ENCODE assay signal across 9 cellular contexts in the genomic region with DNA sequence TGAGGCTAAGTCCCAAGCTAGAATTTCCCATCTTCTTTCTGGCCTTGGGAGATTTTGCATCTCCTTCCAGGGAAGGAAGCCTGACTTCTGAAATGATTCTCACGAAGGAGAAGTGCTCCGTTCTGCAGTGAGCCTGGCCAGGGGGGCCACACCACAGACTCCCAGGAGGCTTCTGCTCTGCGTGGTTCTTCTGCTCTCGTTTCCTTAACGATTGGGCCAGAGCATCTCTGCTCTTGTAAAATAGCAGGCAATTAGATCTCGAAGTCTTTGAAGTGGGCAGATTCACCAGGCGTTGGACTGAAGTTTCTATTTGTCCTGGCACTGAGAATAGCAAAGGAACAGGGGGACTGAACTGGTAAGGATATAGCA. TPM values are rescaled to one million over a fixed set of nuclear protein-coding genes. Genes with fewer than 3 reads are reported as not detected.
DNase-seq lines count a peak whose midpoint lies in the region; ATAC-seq, FAIRE-seq and TF ChIP-seq lines count a peak whose summit lies in the region.
"Had no signal": no experiment of that assay in that cellular context is flagged by ENCODE, and none has a peak within 500 bp of the region (broad histone marks: within the 10 kb centered on the region; RNA-seq: fewer than 3 reads in every experiment).

No MANE protein-coding gene starts in this region.

- no peaks in the 10 kb centered on the region for H3K36me3 Mint-ChIP-seq in activated T-cell treated with anti-CD3 and anti-CD28 coated beads, Interleukin-2, amount 50 U/mL, for 4 hours (ENCODE audit: insufficient read depth)
- no peaks in the 10 kb centered on the region for H3K36me3 Mint-ChIP-seq in astrocyte (ENCODE audit: low read depth, unreplicated experiment)

- no peaks in the 10 kb centered on the region for H3K27me3 Mint-ChIP-seq in activated T-cell treated with anti-CD3 and anti-CD28 coated beads, Interleukin-2, amount 50 U/mL, for 4 hours (ENCODE audit: low read depth)
- H3K27me3 Mint-ChIP-seq in astrocyte (ENCODE audit: low read depth, unreplicated experiment), result peaks cover 7% of the 10 kb centered on the region

- H3K36me3 ChIP-seq in astrocyte (ENCODE audit: insufficient read depth, low read length) (no peaks in the 10 kb centered on the region), skeletal muscle tissue (ENCODE audit: control insufficient read depth in 3 of 3, insufficient read depth in 3 of 3, low read length in 3 of 3) (no peaks in the 10 kb centered on the region)

- H3K27ac ChIP-seq in astrocyte (ENCODE audit: low read depth, low read length) (no peak overlapping the region), skeletal muscle tissue (ENCODE audit: low read depth, low read length) (no peak overlapping the region)
- H3K27ac ChIP-seq: VCaP had no signal

- H3K79me2 ChIP-seq in astrocyte (ENCODE audit: insufficient read depth, low read length), result no peaks in the 10 kb centered on the region

- ATAC-seq in activated T-cell treated with anti-CD3 and anti-CD28 coated beads, Interleukin-2, amount 50 U/mL, for 4 hours, result peak in 1 of 2 donors; percentile 29
- ATAC-seq in HG03159 (IDR thresholded peaks at IDR 0.05; ENCODE audit: unreplicated experiment), result peak; percentile 46

- peaks cover 10% of the 10 kb centered on the region for H3K9me3 Mint-ChIP-seq in activated T-cell treated with anti-CD3 and anti-CD28 coated beads, Interleukin-2, amount 50 U/mL, for 4 hours
- peaks cover 13% of the 10 kb centered on the region for H3K9me3 Mint-ChIP-seq in astrocyte (ENCODE audit: unreplicated experiment)

- H3K4me3 ChIP-seq in astrocyte (ENCODE audit: insufficient read depth, low read depth, low read length), result no peak overlapping the region
- peak overlapping the region; percentile 56 to 78 (median 61) for H3K4me3 ChIP-seq in skeletal muscle tissue (ENCODE audit: low read length in 3 of 3)

- no peak for DNase-seq in activated T-cell treated with anti-CD3 and anti-CD28 coated beads, Interleukin-2, amount 50 U/mL, for 4 hours
- no peak for DNase-seq in activated T-cell treated with anti-CD3 and anti-CD28 coated beads for 4 hours
- no peak for DNase-seq in astrocyte (ENCODE audit: low read depth)
- DNase-seq in stimulated activated CD4-positive, alpha-beta T cell treated with anti-CD3 and anti-CD28 coated beads, Interleukin-4, amount 100 ng/mL, for 1 hour, result no peak
- DNase-seq in HCEC 1CT, result no peak
- DNase-seq in middle frontal gyrus (ENCODE audit: extremely low spot score, low spot score), result no peak

- H3K27me3 ChIP-seq in astrocyte (ENCODE audit: insufficient read depth, low read length), result peaks cover 19% of the 10 kb centered on the region
- no peaks in the 10 kb centered on the region for H3K27me3 ChIP-seq in skeletal muscle tissue (ENCODE audit: control insufficient read depth in 3 of 3, insufficient read depth in 3 of 3, low read length in 3 of 3)

- H3K9ac ChIP-seq in astrocyte (ENCODE audit: low read length) (no peak overlapping the region), skeletal muscle tissue (ENCODE audit: low read depth in 1 of 3, low read length in 3 of 3) (peak overlapping the region in 1 of 3 donors; percentile 53)

- no peak overlapping the region for H3K27ac Mint-ChIP-seq in astrocyte (ENCODE audit: unreplicated experiment)

- H2AFZ ChIP-seq in astrocyte (ENCODE audit: low read depth, low read length), result peak overlapping the region; percentile 54

- peaks cover 61% of the 10 kb centered on the region for H3K4me1 Mint-ChIP-seq in activated T-cell treated with anti-CD3 and anti-CD28 coated beads, Interleukin-2, amount 50 U/mL, for 4 hours (ENCODE audit: low read depth)
- H3K4me1 Mint-ChIP-seq in astrocyte (ENCODE audit: low read depth, unreplicated experiment), result no peaks in the 10 kb centered on the region

- peak overlapping the region; percentile 78 for H3K4me2 ChIP-seq in astrocyte (ENCODE audit: low read length)

- peak overlapping the region; percentile 77 for H3K4me3 Mint-ChIP-seq in activated T-cell treated with anti-CD3 and anti-CD28 coated beads, Interleukin-2, amount 50 U/mL, for 4 hours
- no peak overlapping the region for H3K4me3 Mint-ChIP-seq in astrocyte (ENCODE audit: unreplicated experiment)

- FAIRE-seq in astrocyte (lab: Jason Lieb, UNC), result no peak

- H3K4me1 ChIP-seq in astrocyte (ENCODE audit: insufficient read depth, low read length), result no peaks in the 10 kb centered on the region
- H3K4me1 ChIP-seq in skeletal muscle tissue (ENCODE audit: control insufficient read depth in 3 of 3, insufficient read depth in 3 of 3, low read length in 3 of 3), result peaks cover 0 to 7% (median 5%) of the 10 kb centered on the region in 3 donors

- no peak for TF ChIP-seq CTCF in astrocyte (IDR thresholded peaks at IDR 0.05; ENCODE audit: insufficient read depth, low read depth, low read length)

- H4K20me1 ChIP-seq in astrocyte (ENCODE audit: insufficient read depth, low read length), result no peaks in the 10 kb centered on the region

- H3K9me3 ChIP-seq in astrocyte (ENCODE audit: insufficient read depth, low read depth, low read length), result no peaks in the 10 kb centered on the region
- no peaks in the 10 kb centered on the region for H3K9me3 ChIP-seq in skeletal muscle tissue (ENCODE audit: control insufficient read depth in 3 of 3, low read length in 3 of 3)

RNA-seq across cellular contexts. Expression of a gene that starts 6.7 kb away (rescaled TPM):
- total RNA-seq in activated T-cell treated with anti-CD3 and anti-CD28 coated beads, Interleukin-2, amount 50 U/mL, for 4 hours, result 100 to 1,000 TPM; 186 to 193 (median 191) TPM
- total RNA-seq in astrocyte (not detected in 2 replicates), skeletal muscle tissue (1.0 TPM)

Comparison
In these comparisons a context has a peak if more than half of its experiments do, and no peak if none do; other contexts are left out.
1. RNA of a gene that starts 6.7 kb away (total RNA-seq): 186 to 193 TPM in activated T-cell treated with anti-CD3 and anti-CD28 coated beads, Interleukin-2, amount 50 U/mL, for 4 hours; 1.0 TPM in skeletal muscle tissue (single experiment) and not detected in astrocyte; every median in the first group is over 10 times any median in the second.